In the genomic region with DNA sequence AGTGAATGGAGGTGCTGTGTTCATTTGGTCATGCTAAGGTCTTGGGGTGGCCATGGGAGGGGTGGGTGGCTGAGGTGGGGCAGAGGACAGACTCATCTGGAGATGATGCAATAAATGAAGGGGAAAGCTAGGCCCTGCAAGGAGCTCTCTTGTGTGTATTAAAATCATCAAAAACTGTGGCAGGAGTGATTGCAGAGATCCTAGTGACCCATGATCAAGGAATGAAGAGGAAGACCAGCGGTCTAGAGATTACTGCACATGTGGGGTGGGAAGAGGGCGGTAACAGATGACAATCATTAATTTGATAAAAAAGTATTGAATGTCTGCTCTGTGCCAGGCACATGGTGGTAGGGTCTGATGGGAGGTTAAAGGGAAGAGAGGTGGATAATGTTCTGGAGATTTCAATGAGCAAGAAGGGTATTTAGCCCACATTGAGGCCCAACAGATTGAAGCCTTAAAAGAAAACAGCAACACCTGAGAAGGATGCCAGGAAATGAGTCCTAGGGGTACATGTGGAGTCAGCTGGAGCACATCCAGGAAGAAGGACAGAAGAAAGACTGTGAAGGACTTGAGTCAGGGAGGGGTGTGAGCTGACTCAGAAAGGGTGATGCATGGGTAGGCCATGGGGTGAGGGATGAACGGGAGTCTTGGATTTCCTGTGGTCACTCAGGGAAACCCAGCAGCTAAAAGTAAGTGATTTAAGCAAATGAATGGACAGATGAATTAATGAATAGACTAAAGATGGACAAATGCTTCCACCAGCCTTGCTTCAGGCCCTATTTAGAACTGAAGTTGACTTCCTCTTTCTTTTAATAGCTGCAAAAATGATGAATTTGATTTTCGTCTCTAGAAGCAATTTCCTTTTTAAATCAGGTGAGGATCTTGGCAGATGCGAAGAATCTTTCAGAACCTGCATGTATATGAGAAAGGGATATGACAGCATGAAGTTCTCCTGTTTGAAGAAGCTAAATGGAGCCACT, we compare ENCODE assay signal across 13 cellular contexts.
DNase-seq lines count a peak whose midpoint lies in the region; ATAC-seq, FAIRE-seq and TF ChIP-seq lines count a peak whose summit lies in the region.
"Had no signal": no experiment of that assay in that cellular context is flagged by ENCODE, and none has a peak within 500 bp of the region (broad histone marks: within the 10 kb centered on the region; RNA-seq: fewer than 3 reads in every experiment).

No MANE protein-coding gene starts in this region.

- H2AFZ ChIP-seq in keratinocyte (ENCODE audit: control insufficient read depth, low read length): no peak overlapping the region

- H3K4me1 ChIP-seq in keratinocyte (ENCODE audit: control insufficient read depth, extremely low read depth, insufficient read depth, low read length) (peaks cover 14% of the 10 kb centered on the region), right atrium auricular region (peaks cover 0 to 14% of the 10 kb centered on the region in 2 donors)
- H3K4me1 ChIP-seq: Caco-2 had no signal

- H3K27me3 ChIP-seq in keratinocyte (ENCODE audit: control insufficient read depth, extremely low read depth, insufficient read depth, low read length) (no peaks in the 10 kb centered on the region), right atrium auricular region (no peaks in the 10 kb centered on the region)

- H3K4me2 ChIP-seq in keratinocyte (ENCODE audit: control insufficient read depth, extremely low read depth, insufficient read depth, low read depth, low read length): peak overlapping the region; percentile 9

- H3K9me3 ChIP-seq in keratinocyte (ENCODE audit: control insufficient read depth, low read depth, low read length) (peaks cover 2% of the 10 kb centered on the region), right atrium auricular region (peaks cover 0 to 7% of the 10 kb centered on the region in 2 donors)
- H3K9me3 ChIP-seq: Caco-2 had no signal

- no peaks in the 10 kb centered on the region for H4K20me1 ChIP-seq in keratinocyte (ENCODE audit: control insufficient read depth, extremely low read depth, insufficient read depth, low read length)

- H3K79me2 ChIP-seq in keratinocyte (ENCODE audit: control insufficient read depth, insufficient read depth, low read length): no peaks in the 10 kb centered on the region

- in situ Hi-C loops in Caki2 (cut with HindIII; ENCODE audit: low pct_unique_long_range_greater_than_20kb, low sequenced_read_pairs): no loop called here

- no peaks in the 10 kb centered on the region for H3K9me1 ChIP-seq in keratinocyte (ENCODE audit: control insufficient read depth, extremely low read depth, insufficient read depth, low read length)

- TF ChIP-seq CTCF in keratinocyte (optimal IDR thresholded peaks at IDR 0.05 in 1 of 3, IDR thresholded peaks at IDR 0.05 in 1 of 3, conservative IDR thresholded peaks at IDR 0.05 in 1 of 3; ENCODE audit: extremely low read depth in 1 of 3, insufficient read depth in 2 of 3, low read length in 3 of 3) (no peak), right atrium auricular region (IDR thresholded peaks at IDR 0.05) (no peak)

- dilution Hi-C loops in keratinocyte (cut with MboI; ENCODE audit: extremely low pct_ligation_motif_present, low sequenced_read_pairs): no loop called here

- H3K4me3 ChIP-seq in keratinocyte (ENCODE audit: control insufficient read depth in 2 of 3, extremely low read depth in 1 of 3, insufficient read depth in 2 of 3, low read depth in 1 of 3, low read length in 3 of 3) (no peak overlapping the region), right atrium auricular region (no peak overlapping the region)

- H3K27ac ChIP-seq in keratinocyte (ENCODE audit: control insufficient read depth, insufficient read depth, low read length) (peak overlapping the region; percentile 1), right atrium auricular region (no peak overlapping the region)

- DNase-seq in Caki2 (ENCODE audit: low read depth) (peak; percentile 39), LHCN-M2 (ENCODE audit: low read depth) (peak; percentile 97), amniotic epithelial cell (ENCODE audit: low read depth) (peak; percentile 71), keratinocyte (ENCODE audit: low read depth, low spot score) (peak; percentile 71), right atrium auricular region (ENCODE audit: low spot score) (no peak), DMS53 (lab: John Stamatoyannopoulos, UW) (no peak)
- DNase-seq in NK-92 treated with Interleukin-12 subunit alpha and Interleukin-12 subunit beta, amount 100 ng/mL, for 24 hours (lab: John Stamatoyannopoulos, UW): no peak
- DNase-seq: activated CD8-positive, alpha-beta memory T cell treated with anti-CD3 and anti-CD28 coated beads for 24 hours; Caco-2; effector memory CD4-positive, alpha-beta T cell; NCI-H1417 treated with DMSO at 0.1 percent for 48 hours; small intestine had no signal

- FAIRE-seq in keratinocyte (lab: Jason Lieb, UNC): peak; percentile 96
- FAIRE-seq: small intestine had no signal

- H3K36me3 ChIP-seq in keratinocyte (ENCODE audit: control insufficient read depth in 2 of 2, extremely low read depth in 1 of 2, insufficient read depth in 2 of 2, low read length in 2 of 2) (no peaks in the 10 kb centered on the region), right atrium auricular region (no peaks in the 10 kb centered on the region)

- no peak overlapping the region for H3K9ac ChIP-seq in keratinocyte (ENCODE audit: control insufficient read depth, extremely low read depth, insufficient read depth, low read length)

- ATAC-seq in HG03439 (IDR thresholded peaks at IDR 0.05; ENCODE audit: unreplicated experiment): no peak

Comparison
In these comparisons a context has a peak if more than half of its experiments do, and no peak if none do; other contexts are left out.
1. DNase-seq: peak in Caki2 (single experiment), LHCN-M2 (single experiment), amniotic epithelial cell (single experiment) and keratinocyte (single experiment); none in right atrium auricular region (single experiment), DMS53 (single experiment) and NK-92 treated with Interleukin-12 subunit alpha and Interleukin-12 subunit beta, amount 100 ng/mL, for 24 hours (single experiment).